ENCODE assay signal across 10 cellular contexts in genomic region chr10:103676058-103676785, GRCh38.
DNase-seq lines count a peak whose midpoint lies in the region; TF ChIP-seq lines count a peak whose summit lies in the region.
"Had no signal": no experiment of that assay in that cellular context is flagged by ENCODE, and none has a peak within 500 bp of the region (broad histone marks: within the 10 kb centered on the region; RNA-seq: fewer than 3 reads in every experiment).

No MANE protein-coding gene starts in this region.

- peak overlapping the region; percentile 55 for H3K27ac Mint-ChIP-seq in dendritic cell treated with granulocyte-macrophage colony-stimulating factor and Interleukin-4, amounts not matched to agents 40 ng/mL and 50 ng/mL, for 4 days
- H3K27ac Mint-ChIP-seq in type B pancreatic cell = peak overlapping the region; percentile 87

- H3K4me1 Mint-ChIP-seq in dendritic cell treated with granulocyte-macrophage colony-stimulating factor and Interleukin-4, amounts not matched to agents 40 ng/mL and 50 ng/mL, for 4 days (ENCODE audit: low read depth) = peaks cover 21% of the 10 kb centered on the region
- peaks cover 27% of the 10 kb centered on the region for H3K4me1 Mint-ChIP-seq in type B pancreatic cell (ENCODE audit: unreplicated experiment)

- no peaks in the 10 kb centered on the region for H3K9me3 ChIP-seq in mucosa of rectum (ENCODE audit: control insufficient read depth in 2 of 2, low read length in 2 of 2)

- peaks cover 34% of the 10 kb centered on the region for H3K27me3 Mint-ChIP-seq in dendritic cell treated with granulocyte-macrophage colony-stimulating factor and Interleukin-4, amounts not matched to agents 40 ng/mL and 50 ng/mL, for 4 days
- H3K27me3 Mint-ChIP-seq in type B pancreatic cell = no peaks in the 10 kb centered on the region

- H3K9me3 Mint-ChIP-seq in dendritic cell treated with granulocyte-macrophage colony-stimulating factor and Interleukin-4, amounts not matched to agents 40 ng/mL and 50 ng/mL, for 4 days = no peaks in the 10 kb centered on the region
- no peaks in the 10 kb centered on the region for H3K9me3 Mint-ChIP-seq in type B pancreatic cell

- no peaks in the 10 kb centered on the region for H3K27me3 ChIP-seq in mucosa of rectum (ENCODE audit: control insufficient read depth in 2 of 2, insufficient read depth in 2 of 2, low read length in 2 of 2)

- no peak overlapping the region for H3K4me3 ChIP-seq in mucosa of rectum (ENCODE audit: low read length in 2 of 2)
- H3K4me3 ChIP-seq: GM12878 had no signal

- peaks cover 10 to 11% of the 10 kb centered on the region in 2 donors for H3K36me3 ChIP-seq in mucosa of rectum (ENCODE audit: control insufficient read depth in 2 of 2, insufficient read depth in 2 of 2, low read length in 2 of 2)

- peaks cover 13 to 17% of the 10 kb centered on the region in 2 donors for H3K4me1 ChIP-seq in mucosa of rectum (ENCODE audit: control insufficient read depth in 2 of 2, insufficient read depth in 2 of 2, low read length in 2 of 2)

- DNase-seq in HuH-7 (ENCODE audit: low spot score) (peak; percentile 61), type B pancreatic cell (ENCODE audit: extremely low spot score, unreplicated experiment) (no peak), DMS153 treated with DMSO at 0.1 percent for 48 hours (lab: John Stamatoyannopoulos, UW; ENCODE audit: unreplicated experiment) (no peak), HUDEP-2 (lab: John Stamatoyannopoulos, UW; ENCODE audit: unreplicated experiment in 76 of 76) (no peak), NCI-H748 treated with DMSO at 0.1 percent for 48 hours (lab: John Stamatoyannopoulos, UW) (no peak)
- DNase-seq: activated CD4-positive, alpha-beta T cell treated with anti-CD3 and anti-CD28 coated beads for 4 hours; NCI-H524 had no signal

- H3K4me3 Mint-ChIP-seq in dendritic cell treated with granulocyte-macrophage colony-stimulating factor and Interleukin-4, amounts not matched to agents 40 ng/mL and 50 ng/mL, for 4 days = no peak overlapping the region
- peak overlapping the region; percentile 25 for H3K4me3 Mint-ChIP-seq in type B pancreatic cell

- intact Hi-C loops in dendritic cell treated with granulocyte-macrophage colony-stimulating factor and Interleukin-4, amounts not matched to agents 40 ng/mL and 50 ng/mL, for 4 days (cut with micrococcal nuclease) = no loop called here

- H3K27ac ChIP-seq in mucosa of rectum (ENCODE audit: low read depth in 2 of 2, low read length in 2 of 2) = peak overlapping the region; percentile 59 to 81

- TF ChIP-seq CTCF in type B pancreatic cell (conservative IDR thresholded peaks at IDR 0.05) = no peak

- no peak overlapping the region for H3K9ac ChIP-seq in mucosa of rectum (ENCODE audit: low read depth in 1 of 2, low read length in 2 of 2)

- no peaks in the 10 kb centered on the region for H3K36me3 Mint-ChIP-seq in dendritic cell treated with granulocyte-macrophage colony-stimulating factor and Interleukin-4, amounts not matched to agents 40 ng/mL and 50 ng/mL, for 4 days (ENCODE audit: low read depth)
- no peaks in the 10 kb centered on the region for H3K36me3 Mint-ChIP-seq in type B pancreatic cell
